14 cellular contexts compared by ENCODE assay signal in the genomic region with DNA sequence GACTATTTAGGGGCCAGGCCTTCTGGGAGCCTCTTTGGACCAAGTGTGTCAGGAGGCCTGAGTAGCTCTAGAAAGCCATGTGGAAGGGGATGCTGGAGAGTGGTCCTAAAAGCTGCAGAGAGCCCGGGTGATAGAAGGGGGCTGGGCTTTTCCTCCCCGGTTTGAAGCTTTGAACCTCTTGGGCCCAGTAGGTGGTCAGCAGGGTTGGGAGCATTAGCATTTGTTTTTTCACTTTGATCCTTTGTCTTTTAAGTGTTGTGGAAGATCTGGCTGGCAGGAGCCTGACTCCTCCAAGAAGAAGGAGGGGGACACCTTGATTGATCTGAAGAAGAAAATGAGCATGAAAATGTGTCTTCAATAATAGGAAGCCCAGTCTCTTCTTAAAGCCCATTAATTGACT.
"Had no signal": no experiment of that assay in that cellular context is flagged by ENCODE, and none has a peak within 500 bp of the region (broad histone marks: within the 10 kb centered on the region; RNA-seq: fewer than 3 reads in every experiment).

No MANE protein-coding gene starts in this region.

- H3K27me3 ChIP-seq: cardiac muscle cell, gastroesophageal sphincter, pancreas, testis had no signal

- H3K4me1 ChIP-seq: testis had no signal

- ATAC-seq: activated CD4-positive, alpha-beta T cell treated with anti-CD3 and anti-CD28 coated beads for 36 hours; activated T-cell treated with anti-CD3 and anti-CD28 coated beads, Interleukin-2, amount 50 U/mL, for 72 hours; gastroesophageal sphincter; pancreas; stimulated activated naive CD8-positive, alpha-beta T cell treated with anti-CD3 and anti-CD28 coated beads, Interleukin-15, amount 100 ng/mL, for 72 hours; T-cell had no signal

- H3K36me3 ChIP-seq: cardiac muscle cell, gastroesophageal sphincter, pancreas had no signal

- DNase-seq: activated CD4-positive, alpha-beta memory T cell treated with anti-CD3 and anti-CD28 coated beads, Interleukin-2, amount 10 ng/mL, durations not matched to agents 7 days and 5 days; activated CD4-positive, alpha-beta T cell treated with anti-CD3 and anti-CD28 coated beads for 36 hours; activated naive CD4-positive, alpha-beta T cell; activated T-cell treated with anti-CD3 and anti-CD28 coated beads, Interleukin-2, amount 50 U/mL, for 72 hours; effector CD8-positive, alpha-beta T cell; pancreas; stimulated activated CD4-positive, alpha-beta T cell treated with anti-CD3 and anti-CD28 coated beads, Interleukin-15, amount 100 ng/mL, for 24 hours; stimulated activated CD4-positive, alpha-beta T cell treated with anti-CD3 and anti-CD28 coated beads, Interleukin-4, amount 100 ng/mL, for 4 hours; stimulated activated naive CD8-positive, alpha-beta T cell treated with anti-CD3 and anti-CD28 coated beads, Interleukin-15, amount 100 ng/mL, for 72 hours; T-cell; testis had no signal

- H3K4me3 ChIP-seq: cardiac muscle cell, gastroesophageal sphincter, pancreas, testis had no signal

- H3K27ac ChIP-seq: cardiac muscle cell, gastroesophageal sphincter, pancreas, testis, VCaP had no signal

- H3K9me3 ChIP-seq: gastroesophageal sphincter, pancreas, testis had no signal
